ENCODE assay signal across 15 cellular contexts in the genomic region with DNA sequence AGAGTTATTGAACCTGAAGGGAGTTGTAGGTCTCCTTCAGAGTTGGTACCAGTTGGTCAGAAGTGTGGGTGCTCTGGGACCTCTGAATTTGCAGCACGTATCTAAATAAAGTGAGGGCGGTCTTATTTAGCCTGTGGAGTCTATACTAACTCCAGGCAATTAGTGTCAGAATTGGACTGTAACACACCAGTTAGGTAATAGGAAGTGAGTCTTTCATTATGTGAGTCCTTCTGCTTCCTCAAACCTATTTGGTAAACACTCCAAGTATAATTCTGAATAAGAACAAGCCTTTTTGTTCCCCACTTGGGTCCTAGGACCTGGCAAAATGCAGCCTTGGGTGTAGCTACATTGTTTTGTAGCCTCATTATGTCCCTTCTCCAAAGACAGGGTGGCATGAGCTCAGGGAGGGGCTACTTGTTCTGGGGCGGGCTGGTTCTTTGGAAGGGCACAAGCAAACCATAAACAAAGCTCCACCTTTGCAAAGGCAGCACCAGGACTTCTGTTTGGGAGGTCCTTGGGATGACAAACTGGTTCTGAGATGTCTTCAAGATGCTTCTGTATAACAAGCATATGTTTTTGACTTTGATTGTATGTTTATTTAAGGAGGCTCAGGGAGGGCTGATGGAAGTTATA.
"Had no signal": no experiment of that assay in that cellular context is flagged by ENCODE, and none has a peak within 500 bp of the region (broad histone marks: within the 10 kb centered on the region; RNA-seq: fewer than 3 reads in every experiment).

No MANE protein-coding gene starts in this region.

- ATAC-seq: effector memory CD8-positive, alpha-beta T cell; mucosa of descending colon; naive thymus-derived CD8-positive, alpha-beta T cell; pancreas; T-cell had no signal

- H3K4me1 Mint-ChIP-seq: naive thymus-derived CD8-positive, alpha-beta T cell; T-cell had no signal

- H3K36me3 Mint-ChIP-seq: activated naive CD8-positive, alpha-beta T cell; naive thymus-derived CD8-positive, alpha-beta T cell; T-cell had no signal

- H3K9me3 Mint-ChIP-seq: dendritic cell treated with granulocyte-macrophage colony-stimulating factor and Interleukin-4, amounts not matched to agents 40 ng/mL and 50 ng/mL, for 4 days; effector memory CD8-positive, alpha-beta T cell; naive thymus-derived CD8-positive, alpha-beta T cell; stimulated activated naive CD8-positive, alpha-beta T cell treated with anti-CD3 and anti-CD28 coated beads, Interleukin-15, Interleukin-2, amounts not matched to agents 100 ng/mL and 50 ng/mL, for 24 hours; T-cell had no signal

- DNase-seq: activated CD4-positive, alpha-beta T cell treated with anti-CD3 and anti-CD28 coated beads, Interleukin-2, amount 50 U/mL, for 1 hour; activated T-cell treated with anti-CD3 and anti-CD28 coated beads for 4 hours; effector memory CD8-positive, alpha-beta T cell; mesenchymal stem cell; mucosa of descending colon; naive thymus-derived CD8-positive, alpha-beta T cell; pancreas; right lobe of liver; small intestine; stimulated activated CD4-positive, alpha-beta T cell treated with anti-CD3 and anti-CD28 coated beads, Interleukin-15, amount 100 ng/mL, for 24 hours; stimulated activated CD4-positive, alpha-beta T cell treated with anti-CD3 and anti-CD28 coated beads, Interleukin-2, amount 100 ng/mL, for 48 hours; T-cell had no signal

- H3K4me3 Mint-ChIP-seq: activated naive CD8-positive, alpha-beta T cell; dendritic cell treated with granulocyte-macrophage colony-stimulating factor and Interleukin-4, amounts not matched to agents 40 ng/mL and 50 ng/mL, for 4 days; effector memory CD8-positive, alpha-beta T cell; naive thymus-derived CD8-positive, alpha-beta T cell; stimulated activated naive CD8-positive, alpha-beta T cell treated with anti-CD3 and anti-CD28 coated beads, Interleukin-15, Interleukin-2, amounts not matched to agents 100 ng/mL and 50 ng/mL, for 24 hours; T-cell had no signal

- H3K27ac Mint-ChIP-seq: activated naive CD8-positive, alpha-beta T cell; dendritic cell treated with granulocyte-macrophage colony-stimulating factor and Interleukin-4, amounts not matched to agents 40 ng/mL and 50 ng/mL, for 4 days; effector memory CD8-positive, alpha-beta T cell; naive thymus-derived CD8-positive, alpha-beta T cell; stimulated activated naive CD8-positive, alpha-beta T cell treated with anti-CD3 and anti-CD28 coated beads, Interleukin-15, Interleukin-2, amounts not matched to agents 100 ng/mL and 50 ng/mL, for 24 hours; T-cell had no signal
